Comparison of ENCODE assay signal across 8 cellular contexts in genomic region chr11:62730076-62730475, GRCh38. TPM values are rescaled to one million over a fixed set of nuclear protein-coding genes. Genes with fewer than 3 reads are reported as not detected.
DNase-seq lines count a peak whose midpoint lies in the region; TF ChIP-seq lines count a peak whose summit lies in the region.
"Not testable (repeated sequence)": the region's sequence is repeated elsewhere in the genome, so short reads cannot be mapped to it uniquely, and the experiment has no call there.
"Had no signal": no experiment of that assay in that cellular context is flagged by ENCODE, and none has a peak within 500 bp of the region (broad histone marks: within the 10 kb centered on the region; RNA-seq: fewer than 3 reads in every experiment).

No MANE protein-coding gene starts in this region.

- peak overlapping the region; percentile 93 for H3K4me2 ChIP-seq in SK-N-SH

- not testable (repeated sequence) for H3K27me3 Mint-ChIP-seq in nephron progenitor cell (ENCODE audit: low read depth, poor library complexity)

- not testable (repeated sequence) for H3K9me3 ChIP-seq in SK-N-SH, ascending aorta, suprapubic skin

- intact Hi-C loops in ascending aorta (cut with DNase I): not testable (repeated sequence)

- H3K36me3 ChIP-seq in SK-N-SH (replicated peaks in 1 of 2; ENCODE audit: control insufficient read depth in 1 of 2, insufficient read depth in 2 of 2, low read length in 1 of 2) (peaks cover 8 to 23% of the 10 kb centered on the region in 2 experiments), ascending aorta (peaks cover 21 to 22% of the 10 kb centered on the region in 2 donors), suprapubic skin (peaks cover 17% of the 10 kb centered on the region)

- H3K27ac Mint-ChIP-seq in nephron progenitor cell: not testable (repeated sequence)

- peak overlapping the region; percentile 93 for H3K4me3 ChIP-seq in GM12865 (ENCODE audit: low read depth, low read length)
- H3K4me3 ChIP-seq in SK-N-SH (ENCODE audit: low read depth in 2 of 2, low read length in 1 of 2): peak overlapping the region; percentile 65 to 92
- H3K4me3 ChIP-seq in ascending aorta: peak overlapping the region; percentile 38 to 98
- H3K4me3 ChIP-seq in fibroblast of mammary gland (ENCODE audit: control insufficient read depth, low read depth, low read length): peak overlapping the region; percentile 98
- peak overlapping the region; percentile 95 for H3K4me3 ChIP-seq in suprapubic skin

- peak overlapping the region; percentile 60; the same call in 1 of the 2 replicates for H3K9ac ChIP-seq in SK-N-SH

- TF ChIP-seq CTCF in GM12865 (IDR thresholded peaks at IDR 0.05; ENCODE audit: insufficient read depth, low read depth, low read length, missing control alignments); SK-N-SH (IDR thresholded peaks at IDR 0.05); ascending aorta (IDR thresholded peaks at IDR 0.05); fibroblast of mammary gland (conservative IDR thresholded peaks at IDR 0.05; ENCODE audit: control insufficient read depth, insufficient read depth, low read depth, low read length); nephron progenitor cell (IDR thresholded peaks at IDR 0.05); suprapubic skin (IDR thresholded peaks at IDR 0.05): not testable (repeated sequence)

- H3K27ac ChIP-seq in SK-N-SH (ENCODE audit: low read depth in 2 of 2, low read length in 1 of 2): peak overlapping the region in 1 of 2 experiments; percentile 99; a peak in 2 of 4 replicates
- peak overlapping the region; percentile 92 to 95 for H3K27ac ChIP-seq in ascending aorta
- H3K27ac ChIP-seq in suprapubic skin: peak overlapping the region; percentile 97

- peaks cover 20% of the 10 kb centered on the region for H3K36me3 Mint-ChIP-seq in nephron progenitor cell (ENCODE audit: low read depth)

- POLR2A ChIA-PET in SK-N-SH (lab: Yijun Ruan, JAX): interaction anchor here (0.6 to 4.1 kb wide), 7 partner anchors 23 to 124 kb away, joined by 3 to 33 read pairs (median 5); partner anchors contain the start of genes BSCL2, LBHD1, TMEM179B and UQCC3

- H3K79me2 ChIP-seq in SK-N-SH (ENCODE audit: insufficient read depth): peaks cover 83% of the 10 kb centered on the region

- not testable (repeated sequence) for H2AFZ ChIP-seq in SK-N-SH (ENCODE audit: low read depth)

- H3F3A ChIP-seq in SK-N-SH (replicated peaks; ENCODE audit: insufficient read depth): peaks cover 32% of the 10 kb centered on the region

- H4K20me1 ChIP-seq in SK-N-SH (ENCODE audit: insufficient read depth): peaks cover 16% of the 10 kb centered on the region

- WGBS in SK-N-SH (ENCODE audit: low lambda C conversion rate): 67% methylated on average over 14 of the region's 14 CpGs
- 48% methylated on average over 14 of the region's 14 CpGs for WGBS in suprapubic skin

- CTCF ChIA-PET in SK-N-SH (lab: Yijun Ruan, JAX): interaction anchor here (1.2 to 3.9 kb wide), 5 partner anchors 24 to 57 kb away, joined by 3 to 14 read pairs (median 4); partner anchors contain the start of genes TMEM179B and ZBTB3

- not testable (repeated sequence) for H3K9me2 ChIP-seq in SK-N-SH

- H3K4me1 ChIP-seq in SK-N-SH (ENCODE audit: control insufficient read depth in 1 of 2, insufficient read depth in 2 of 2, low read depth in 1 of 2, low read length in 1 of 2): not testable (repeated sequence)
- peaks cover 5 to 30% of the 10 kb centered on the region in 2 donors for H3K4me1 ChIP-seq in ascending aorta
- H3K4me1 ChIP-seq in suprapubic skin: peaks cover 39% of the 10 kb centered on the region

- not testable (repeated sequence) for TF ChIP-seq POLR2A in suprapubic skin (IDR thresholded peaks at IDR 0.05)

- DNase-seq in GM12865 (ENCODE audit: low read depth); SK-N-SH; ascending aorta (ENCODE audit: low spot score in 2 of 2); fibroblast of mammary gland (ENCODE audit: low read depth); nephron progenitor cell: not testable (repeated sequence)
- DNase-seq in suprapubic skin (ENCODE audit: low spot score in 2 of 2): peak in 1 of 2 donors; percentile 46

- peaks cover 35% of the 10 kb centered on the region for H3K4me1 Mint-ChIP-seq in nephron progenitor cell

- not testable (repeated sequence) for TF ChIP-seq EP300 in SK-N-SH (IDR thresholded peaks at IDR 0.05; ENCODE audit: borderline replicate concordance in 1 of 2, low read depth in 1 of 2, low read length in 1 of 2); suprapubic skin (IDR thresholded peaks at IDR 0.05)

- TF ChIP-seq RAD21 in SK-N-SH (IDR thresholded peaks at IDR 0.05; ENCODE audit: low read length): not testable (repeated sequence)

- H3K27me3 ChIP-seq in SK-N-SH (ENCODE audit: insufficient read depth); ascending aorta; suprapubic skin: not testable (repeated sequence)

- H3K4me3 Mint-ChIP-seq in nephron progenitor cell: peak overlapping the region; percentile 98

- H3K9me3 Mint-ChIP-seq in nephron progenitor cell: not testable (repeated sequence)

RNA-seq across cellular contexts. Expression of gene TTC9C, which starts 1.8 kb away (rescaled TPM):
- 31.3 and 37.5 TPM in 2 replicates for polyA plus RNA-seq in SK-N-SH (2012; rRNA removed)
- 28.6 and 29.3 TPM in 2 replicates for polyA plus RNA-seq in SK-N-SH (2012; cell fraction: cytosol; rRNA removed)
- 60.8 and 68.1 TPM in 2 replicates for polyA plus RNA-seq in SK-N-SH (2012; cell fraction: nucleus; rRNA removed)
- total RNA-seq in ascending aorta (1.4 TPM), suprapubic skin (10 to 100 TPM; 16.3 to 42.3 (median 31.7) TPM)

RNA-seq across cellular contexts. Expression of gene HNRNPUL2, which starts 2.8 kb away (rescaled TPM):
- 31.0 and 33.5 TPM in 2 replicates for polyA plus RNA-seq in SK-N-SH (2012; rRNA removed)
- polyA plus RNA-seq in SK-N-SH (2012; cell fraction: cytosol; rRNA removed): 35.1 and 36.8 TPM in 2 replicates
- polyA plus RNA-seq in SK-N-SH (2012; cell fraction: nucleus; rRNA removed): 12.0 and 19.6 TPM in 2 replicates
- 14.6 TPM for total RNA-seq in ascending aorta
- total RNA-seq in suprapubic skin: 10 to 100 TPM; 21.1 to 51.5 (median 33.6) TPM

RNA-seq across cellular contexts. Expression of gene GNG3, which starts 22.6 kb away (rescaled TPM):
- polyA plus RNA-seq in SK-N-SH (2012; rRNA removed): 0.11 and 0.16 TPM in 2 replicates
- 0.09 and 0.10 TPM in 2 replicates for polyA plus RNA-seq in SK-N-SH (2012; cell fraction: cytosol; rRNA removed)
- 0.12 and 0.28 TPM in 2 replicates for polyA plus RNA-seq in SK-N-SH (2012; cell fraction: nucleus; rRNA removed)
- total RNA-seq in ascending aorta (not detected), suprapubic skin (under 1 TPM in 1 of 4 donors, not detected in 3; 0.68 TPM)
- total RNA-seq: T-helper 1 cell treated with Interleukin-12 subunit alpha and Interleukin-12 subunit beta and Interleukin-4 antibody, amounts not matched to agents 30 ng/mL and 1 ng/mL, for 36 hours had no signal
- polyA plus RNA-seq: liver had no signal

RNA-seq across cellular contexts. Expression of gene BSCL2, which starts 22.9 kb away (rescaled TPM):
- polyA plus RNA-seq in SK-N-SH (2012; rRNA removed): 81.5 and 118 TPM in 2 replicates
- 48.4 and 73.1 TPM in 2 replicates for polyA plus RNA-seq in SK-N-SH (2012; cell fraction: cytosol; rRNA removed)
- polyA plus RNA-seq in SK-N-SH (2012; cell fraction: nucleus; rRNA removed): 102 and 146 TPM in 2 replicates
- 55.9 TPM for total RNA-seq in ascending aorta
- total RNA-seq in suprapubic skin: 10 to 100 TPM; 28.9 to 76.3 (median 59.3) TPM

RNA-seq across cellular contexts. Expression of gene ZBTB3, which starts 23.9 kb away (rescaled TPM):
- polyA plus RNA-seq in SK-N-SH (2012; rRNA removed): 2.1 and 3.3 TPM in 2 replicates
- polyA plus RNA-seq in SK-N-SH (2012; cell fraction: cytosol; rRNA removed): 2.4 and 3.7 TPM in 2 replicates
- polyA plus RNA-seq in SK-N-SH (2012; cell fraction: nucleus; rRNA removed): 3.6 and 4.2 TPM in 2 replicates
- total RNA-seq in ascending aorta (2.9 TPM), suprapubic skin (10 to 100 TPM; 10.9 to 32.2 (median 14.3) TPM)
